In the genomic region with DNA sequence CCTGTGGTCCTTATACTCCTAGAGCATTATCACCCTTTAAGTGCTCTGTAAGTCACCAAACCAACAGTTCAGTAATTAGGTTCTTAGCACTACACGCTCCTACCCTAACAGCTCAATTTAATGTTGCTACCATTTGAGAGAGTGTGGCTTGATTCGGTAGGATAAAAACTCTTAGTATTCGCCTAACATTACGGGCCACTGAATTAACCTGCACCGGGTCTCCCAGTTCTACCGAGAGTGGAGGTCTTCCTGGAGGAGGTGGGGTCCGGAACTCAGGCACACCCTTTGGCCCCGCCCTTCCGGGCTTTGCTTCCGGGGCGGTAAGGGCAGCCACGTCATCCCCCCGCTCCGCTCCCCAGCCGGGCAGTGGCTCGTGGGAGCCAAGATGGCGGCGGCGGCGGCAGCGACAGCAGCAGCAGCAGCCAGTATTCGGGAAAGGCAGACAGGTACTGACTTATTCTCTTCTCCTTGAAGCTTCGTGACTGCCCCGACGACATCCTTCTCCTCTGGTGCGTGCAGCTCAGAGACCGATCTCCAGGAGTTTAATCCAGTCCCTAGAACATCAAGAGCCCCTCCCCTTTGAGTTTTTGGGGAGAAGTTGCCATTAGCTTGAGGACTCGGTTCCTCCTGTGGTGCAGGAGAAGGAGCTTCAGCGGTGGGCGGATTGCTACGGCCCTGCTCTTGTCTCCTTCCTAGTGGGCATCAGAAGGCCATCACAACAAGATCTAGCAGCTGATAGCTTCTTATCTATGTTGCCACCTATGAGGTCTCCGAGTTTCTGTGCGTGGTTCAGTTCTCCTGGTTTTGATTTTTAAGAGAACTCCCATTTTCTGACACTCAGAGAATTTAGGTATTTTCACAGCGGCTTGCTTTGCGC, we compare ENCODE assay signal across 1 cellular context.
A peak's percentile ranks its signal among the peaks of the same experiment; 100 is the strongest.
TF ChIP-seq lines count a peak whose summit lies in the region.

A gene with protein sequence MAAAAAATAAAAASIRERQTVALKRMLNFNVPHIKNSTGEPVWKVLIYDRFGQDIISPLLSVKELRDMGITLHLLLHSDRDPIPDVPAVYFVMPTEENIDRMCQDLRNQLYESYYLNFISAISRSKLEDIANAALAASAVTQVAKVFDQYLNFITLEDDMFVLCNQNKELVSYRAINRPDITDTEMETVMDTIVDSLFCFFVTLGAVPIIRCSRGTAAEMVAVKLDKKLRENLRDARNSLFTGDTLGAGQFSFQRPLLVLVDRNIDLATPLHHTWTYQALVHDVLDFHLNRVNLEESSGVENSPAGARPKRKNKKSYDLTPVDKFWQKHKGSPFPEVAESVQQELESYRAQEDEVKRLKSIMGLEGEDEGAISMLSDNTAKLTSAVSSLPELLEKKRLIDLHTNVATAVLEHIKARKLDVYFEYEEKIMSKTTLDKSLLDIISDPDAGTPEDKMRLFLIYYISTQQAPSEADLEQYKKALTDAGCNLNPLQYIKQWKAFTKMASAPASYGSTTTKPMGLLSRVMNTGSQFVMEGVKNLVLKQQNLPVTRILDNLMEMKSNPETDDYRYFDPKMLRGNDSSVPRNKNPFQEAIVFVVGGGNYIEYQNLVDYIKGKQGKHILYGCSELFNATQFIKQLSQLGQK (plus strand): TSS at position 366 of the 877 bp plus-strand sequence. CDS start 20 bp downstream, at position 386.

TF ChIP-seq in K562, 482 proteins besides CTCF, POLR2A, EP300 and RAD21 (continued from another document and continues in another):
- TF ChIP-seq, protein P1, sequence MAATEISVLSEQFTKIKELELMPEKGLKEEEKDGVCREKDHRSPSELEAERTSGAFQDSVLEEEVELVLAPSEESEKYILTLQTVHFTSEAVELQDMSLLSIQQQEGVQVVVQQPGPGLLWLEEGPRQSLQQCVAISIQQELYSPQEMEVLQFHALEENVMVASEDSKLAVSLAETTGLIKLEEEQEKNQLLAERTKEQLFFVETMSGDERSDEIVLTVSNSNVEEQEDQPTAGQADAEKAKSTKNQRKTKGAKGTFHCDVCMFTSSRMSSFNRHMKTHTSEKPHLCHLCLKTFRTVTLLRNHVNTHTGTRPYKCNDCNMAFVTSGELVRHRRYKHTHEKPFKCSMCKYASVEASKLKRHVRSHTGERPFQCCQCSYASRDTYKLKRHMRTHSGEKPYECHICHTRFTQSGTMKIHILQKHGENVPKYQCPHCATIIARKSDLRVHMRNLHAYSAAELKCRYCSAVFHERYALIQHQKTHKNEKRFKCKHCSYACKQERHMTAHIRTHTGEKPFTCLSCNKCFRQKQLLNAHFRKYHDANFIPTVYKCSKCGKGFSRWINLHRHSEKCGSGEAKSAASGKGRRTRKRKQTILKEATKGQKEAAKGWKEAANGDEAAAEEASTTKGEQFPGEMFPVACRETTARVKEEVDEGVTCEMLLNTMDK (IDR thresholded peaks at IDR 0.05; ENCODE audit: borderline replicate concordance, insufficient read depth, low read depth, low read length, poor library complexity, severe bottlenecking): no peak
- TF ChIP-seq, protein P2, sequence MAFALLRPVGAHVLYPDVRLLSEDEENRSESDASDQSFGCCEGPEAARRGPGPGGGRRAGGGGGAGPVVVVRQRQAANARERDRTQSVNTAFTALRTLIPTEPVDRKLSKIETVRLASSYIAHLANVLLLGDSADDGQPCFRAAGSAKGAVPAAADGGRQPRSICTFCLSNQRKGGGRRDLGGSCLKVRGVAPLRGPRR (CRISPR knock-in tag; IDR thresholded peaks at IDR 0.05): no peak
- TF ChIP-seq, protein P3, sequence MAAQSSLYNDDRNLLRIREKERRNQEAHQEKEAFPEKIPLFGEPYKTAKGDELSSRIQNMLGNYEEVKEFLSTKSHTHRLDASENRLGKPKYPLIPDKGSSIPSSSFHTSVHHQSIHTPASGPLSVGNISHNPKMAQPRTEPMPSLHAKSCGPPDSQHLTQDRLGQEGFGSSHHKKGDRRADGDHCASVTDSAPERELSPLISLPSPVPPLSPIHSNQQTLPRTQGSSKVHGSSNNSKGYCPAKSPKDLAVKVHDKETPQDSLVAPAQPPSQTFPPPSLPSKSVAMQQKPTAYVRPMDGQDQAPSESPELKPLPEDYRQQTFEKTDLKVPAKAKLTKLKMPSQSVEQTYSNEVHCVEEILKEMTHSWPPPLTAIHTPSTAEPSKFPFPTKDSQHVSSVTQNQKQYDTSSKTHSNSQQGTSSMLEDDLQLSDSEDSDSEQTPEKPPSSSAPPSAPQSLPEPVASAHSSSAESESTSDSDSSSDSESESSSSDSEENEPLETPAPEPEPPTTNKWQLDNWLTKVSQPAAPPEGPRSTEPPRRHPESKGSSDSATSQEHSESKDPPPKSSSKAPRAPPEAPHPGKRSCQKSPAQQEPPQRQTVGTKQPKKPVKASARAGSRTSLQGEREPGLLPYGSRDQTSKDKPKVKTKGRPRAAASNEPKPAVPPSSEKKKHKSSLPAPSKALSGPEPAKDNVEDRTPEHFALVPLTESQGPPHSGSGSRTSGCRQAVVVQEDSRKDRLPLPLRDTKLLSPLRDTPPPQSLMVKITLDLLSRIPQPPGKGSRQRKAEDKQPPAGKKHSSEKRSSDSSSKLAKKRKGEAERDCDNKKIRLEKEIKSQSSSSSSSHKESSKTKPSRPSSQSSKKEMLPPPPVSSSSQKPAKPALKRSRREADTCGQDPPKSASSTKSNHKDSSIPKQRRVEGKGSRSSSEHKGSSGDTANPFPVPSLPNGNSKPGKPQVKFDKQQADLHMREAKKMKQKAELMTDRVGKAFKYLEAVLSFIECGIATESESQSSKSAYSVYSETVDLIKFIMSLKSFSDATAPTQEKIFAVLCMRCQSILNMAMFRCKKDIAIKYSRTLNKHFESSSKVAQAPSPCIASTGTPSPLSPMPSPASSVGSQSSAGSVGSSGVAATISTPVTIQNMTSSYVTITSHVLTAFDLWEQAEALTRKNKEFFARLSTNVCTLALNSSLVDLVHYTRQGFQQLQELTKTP (IDR thresholded peaks at IDR 0.05; ENCODE audit: low read depth in 1 of 2, partially characterized antibody in 2 of 2): peak in 1 of 2 experiments; percentile 60
- TF ChIP-seq TRIM28 (IDR thresholded peaks at IDR 0.05): no peak
- no peak for TF ChIP-seq PRMT5 (CRISPR knock-in tag; IDR thresholded peaks at IDR 0.05)
- TF ChIP-seq, protein P4, sequence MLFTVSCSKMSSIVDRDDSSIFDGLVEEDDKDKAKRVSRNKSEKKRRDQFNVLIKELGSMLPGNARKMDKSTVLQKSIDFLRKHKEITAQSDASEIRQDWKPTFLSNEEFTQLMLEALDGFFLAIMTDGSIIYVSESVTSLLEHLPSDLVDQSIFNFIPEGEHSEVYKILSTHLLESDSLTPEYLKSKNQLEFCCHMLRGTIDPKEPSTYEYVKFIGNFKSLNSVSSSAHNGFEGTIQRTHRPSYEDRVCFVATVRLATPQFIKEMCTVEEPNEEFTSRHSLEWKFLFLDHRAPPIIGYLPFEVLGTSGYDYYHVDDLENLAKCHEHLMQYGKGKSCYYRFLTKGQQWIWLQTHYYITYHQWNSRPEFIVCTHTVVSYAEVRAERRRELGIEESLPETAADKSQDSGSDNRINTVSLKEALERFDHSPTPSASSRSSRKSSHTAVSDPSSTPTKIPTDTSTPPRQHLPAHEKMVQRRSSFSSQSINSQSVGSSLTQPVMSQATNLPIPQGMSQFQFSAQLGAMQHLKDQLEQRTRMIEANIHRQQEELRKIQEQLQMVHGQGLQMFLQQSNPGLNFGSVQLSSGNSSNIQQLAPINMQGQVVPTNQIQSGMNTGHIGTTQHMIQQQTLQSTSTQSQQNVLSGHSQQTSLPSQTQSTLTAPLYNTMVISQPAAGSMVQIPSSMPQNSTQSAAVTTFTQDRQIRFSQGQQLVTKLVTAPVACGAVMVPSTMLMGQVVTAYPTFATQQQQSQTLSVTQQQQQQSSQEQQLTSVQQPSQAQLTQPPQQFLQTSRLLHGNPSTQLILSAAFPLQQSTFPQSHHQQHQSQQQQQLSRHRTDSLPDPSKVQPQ (CRISPR knock-in tag; IDR thresholded peaks at IDR 0.05; ENCODE audit: borderline replicate concordance): no peak
- TF ChIP-seq, protein P5, sequence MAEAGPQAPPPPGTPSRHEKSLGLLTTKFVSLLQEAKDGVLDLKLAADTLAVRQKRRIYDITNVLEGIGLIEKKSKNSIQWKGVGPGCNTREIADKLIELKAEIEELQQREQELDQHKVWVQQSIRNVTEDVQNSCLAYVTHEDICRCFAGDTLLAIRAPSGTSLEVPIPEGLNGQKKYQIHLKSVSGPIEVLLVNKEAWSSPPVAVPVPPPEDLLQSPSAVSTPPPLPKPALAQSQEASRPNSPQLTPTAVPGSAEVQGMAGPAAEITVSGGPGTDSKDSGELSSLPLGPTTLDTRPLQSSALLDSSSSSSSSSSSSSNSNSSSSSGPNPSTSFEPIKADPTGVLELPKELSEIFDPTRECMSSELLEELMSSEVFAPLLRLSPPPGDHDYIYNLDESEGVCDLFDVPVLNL (CRISPR knock-in tag; IDR thresholded peaks at IDR 0.05; ENCODE audit: low read depth): no peak
- no peak for TF ChIP-seq ZNF830 (CRISPR knock-in tag; IDR thresholded peaks at IDR 0.05)
- TF ChIP-seq ZC3H8 (IDR thresholded peaks at IDR 0.05): no peak
- no peak for TF ChIP-seq PPARD (CRISPR knock-in tag; IDR thresholded peaks at IDR 0.05)
- no peak; the same call in 1 of the 2 replicates for TF ChIP-seq ZC3H11A (IDR thresholded peaks at IDR 0.05; ENCODE audit: low read depth, low read length)
- no peak for TF ChIP-seq ZNF324 (CRISPR knock-in tag; IDR thresholded peaks at IDR 0.05)
- TF ChIP-seq, protein P6, sequence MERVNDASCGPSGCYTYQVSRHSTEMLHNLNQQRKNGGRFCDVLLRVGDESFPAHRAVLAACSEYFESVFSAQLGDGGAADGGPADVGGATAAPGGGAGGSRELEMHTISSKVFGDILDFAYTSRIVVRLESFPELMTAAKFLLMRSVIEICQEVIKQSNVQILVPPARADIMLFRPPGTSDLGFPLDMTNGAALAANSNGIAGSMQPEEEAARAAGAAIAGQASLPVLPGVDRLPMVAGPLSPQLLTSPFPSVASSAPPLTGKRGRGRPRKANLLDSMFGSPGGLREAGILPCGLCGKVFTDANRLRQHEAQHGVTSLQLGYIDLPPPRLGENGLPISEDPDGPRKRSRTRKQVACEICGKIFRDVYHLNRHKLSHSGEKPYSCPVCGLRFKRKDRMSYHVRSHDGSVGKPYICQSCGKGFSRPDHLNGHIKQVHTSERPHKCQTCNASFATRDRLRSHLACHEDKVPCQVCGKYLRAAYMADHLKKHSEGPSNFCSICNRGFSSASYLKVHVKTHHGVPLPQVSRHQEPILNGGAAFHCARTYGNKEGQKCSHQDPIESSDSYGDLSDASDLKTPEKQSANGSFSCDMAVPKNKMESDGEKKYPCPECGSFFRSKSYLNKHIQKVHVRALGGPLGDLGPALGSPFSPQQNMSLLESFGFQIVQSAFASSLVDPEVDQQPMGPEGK (CRISPR knock-in tag; IDR thresholded peaks at IDR 0.05; ENCODE audit: borderline replicate concordance): no peak
- TF ChIP-seq ETV6 (IDR thresholded peaks at IDR 0.05; ENCODE audit: borderline replicate concordance in 1 of 2, low read depth in 2 of 2, low read length in 1 of 2): no peak
- TF ChIP-seq ETV6 (CRISPR knock-in tag; IDR thresholded peaks at IDR 0.05; ENCODE audit: borderline replicate concordance): no peak
- TF ChIP-seq CBFA2T2 (conservative IDR thresholded peaks at IDR 0.05): no peak
- no peak for TF ChIP-seq ZNF121 (CRISPR knock-in tag; conservative IDR thresholded peaks at IDR 0.05)
- TF ChIP-seq GTF2A2 (tag; IDR thresholded peaks at IDR 0.05): no peak
- TF ChIP-seq PHF21A (IDR thresholded peaks at IDR 0.05; ENCODE audit: borderline replicate concordance, low read depth): no peak
- no peak for TF ChIP-seq CHD4 (IDR thresholded peaks at IDR 0.05; ENCODE audit: insufficient read depth, insufficient replicate concordance, low read depth, low read length, poor library complexity, severe bottlenecking)
- TF ChIP-seq ASH1L (IDR thresholded peaks at IDR 0.05; ENCODE audit: borderline replicate concordance, low read depth, partially characterized antibody): no peak
- no peak for TF ChIP-seq FOXP1 (CRISPR knock-in tag; IDR thresholded peaks at IDR 0.05)
- no peak for TF ChIP-seq PHB2 (IDR thresholded peaks at IDR 0.05; ENCODE audit: low read depth)
- peak; percentile 43; the same call in 1 of the 2 replicates for TF ChIP-seq NFE2 (IDR thresholded peaks at IDR 0.05; ENCODE audit: low read depth)
- TF ChIP-seq HDAC2 (IDR thresholded peaks at IDR 0.05): 0 out of 2 replicates have a peak, but pooled peaks have one; percentile 50
- TF ChIP-seq, protein P7, sequence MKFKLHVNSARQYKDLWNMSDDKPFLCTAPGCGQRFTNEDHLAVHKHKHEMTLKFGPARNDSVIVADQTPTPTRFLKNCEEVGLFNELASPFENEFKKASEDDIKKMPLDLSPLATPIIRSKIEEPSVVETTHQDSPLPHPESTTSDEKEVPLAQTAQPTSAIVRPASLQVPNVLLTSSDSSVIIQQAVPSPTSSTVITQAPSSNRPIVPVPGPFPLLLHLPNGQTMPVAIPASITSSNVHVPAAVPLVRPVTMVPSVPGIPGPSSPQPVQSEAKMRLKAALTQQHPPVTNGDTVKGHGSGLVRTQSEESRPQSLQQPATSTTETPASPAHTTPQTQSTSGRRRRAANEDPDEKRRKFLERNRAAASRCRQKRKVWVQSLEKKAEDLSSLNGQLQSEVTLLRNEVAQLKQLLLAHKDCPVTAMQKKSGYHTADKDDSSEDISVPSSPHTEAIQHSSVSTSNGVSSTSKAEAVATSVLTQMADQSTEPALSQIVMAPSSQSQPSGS (CRISPR knock-in tag; IDR thresholded peaks at IDR 0.05): no peak
- TF ChIP-seq, protein P8, sequence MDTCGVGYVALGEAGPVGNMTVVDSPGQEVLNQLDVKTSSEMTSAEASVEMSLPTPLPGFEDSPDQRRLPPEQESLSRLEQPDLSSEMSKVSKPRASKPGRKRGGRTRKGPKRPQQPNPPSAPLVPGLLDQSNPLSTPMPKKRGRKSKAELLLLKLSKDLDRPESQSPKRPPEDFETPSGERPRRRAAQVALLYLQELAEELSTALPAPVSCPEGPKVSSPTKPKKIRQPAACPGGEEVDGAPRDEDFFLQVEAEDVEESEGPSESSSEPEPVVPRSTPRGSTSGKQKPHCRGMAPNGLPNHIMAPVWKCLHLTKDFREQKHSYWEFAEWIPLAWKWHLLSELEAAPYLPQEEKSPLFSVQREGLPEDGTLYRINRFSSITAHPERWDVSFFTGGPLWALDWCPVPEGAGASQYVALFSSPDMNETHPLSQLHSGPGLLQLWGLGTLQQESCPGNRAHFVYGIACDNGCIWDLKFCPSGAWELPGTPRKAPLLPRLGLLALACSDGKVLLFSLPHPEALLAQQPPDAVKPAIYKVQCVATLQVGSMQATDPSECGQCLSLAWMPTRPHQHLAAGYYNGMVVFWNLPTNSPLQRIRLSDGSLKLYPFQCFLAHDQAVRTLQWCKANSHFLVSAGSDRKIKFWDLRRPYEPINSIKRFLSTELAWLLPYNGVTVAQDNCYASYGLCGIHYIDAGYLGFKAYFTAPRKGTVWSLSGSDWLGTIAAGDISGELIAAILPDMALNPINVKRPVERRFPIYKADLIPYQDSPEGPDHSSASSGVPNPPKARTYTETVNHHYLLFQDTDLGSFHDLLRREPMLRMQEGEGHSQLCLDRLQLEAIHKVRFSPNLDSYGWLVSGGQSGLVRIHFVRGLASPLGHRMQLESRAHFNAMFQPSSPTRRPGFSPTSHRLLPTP (IDR thresholded peaks at IDR 0.05; ENCODE audit: borderline replicate concordance, extremely low read depth, insufficient read length): peak; percentile 60
- 0 out of 2 replicates have a peak, but pooled peaks have one; percentile 48 for TF ChIP-seq KAT7 (CRISPR knock-in tag; IDR thresholded peaks at IDR 0.05; ENCODE audit: borderline replicate concordance)
- TF ChIP-seq SMARCC2 (IDR thresholded peaks at IDR 0.05; ENCODE audit: low read depth): no peak
- TF ChIP-seq ZNF717 (CRISPR knock-in tag; IDR thresholded peaks at IDR 0.05): no peak
- TF ChIP-seq, protein P9, sequence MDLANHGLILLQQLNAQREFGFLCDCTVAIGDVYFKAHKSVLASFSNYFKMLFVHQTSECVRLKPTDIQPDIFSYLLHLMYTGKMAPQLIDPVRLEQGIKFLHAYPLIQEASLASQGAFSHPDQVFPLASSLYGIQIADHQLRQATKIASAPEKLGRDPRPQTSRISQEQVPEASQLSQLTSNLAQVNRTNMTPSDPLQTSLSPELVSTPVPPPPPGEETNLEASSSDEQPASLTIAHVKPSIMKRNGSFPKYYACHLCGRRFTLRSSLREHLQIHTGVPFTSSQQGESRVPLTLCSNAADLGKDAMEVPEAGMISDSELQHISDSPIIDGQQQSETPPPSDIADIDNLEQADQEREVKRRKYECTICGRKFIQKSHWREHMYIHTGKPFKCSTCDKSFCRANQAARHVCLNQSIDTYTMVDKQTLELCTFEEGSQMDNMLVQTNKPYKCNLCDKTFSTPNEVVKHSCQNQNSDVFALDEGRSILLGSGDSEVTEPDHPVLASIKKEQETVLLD (IDR thresholded peaks at IDR 0.05): no peak
